In genomic region chr17:45915263-45915662, GRCh38 we compare ENCODE assay signal across 24 cellular contexts. TPM values are rescaled to one million over a fixed set of nuclear protein-coding genes. Genes with fewer than 3 reads are reported as not detected.
DNase-seq lines count a peak whose midpoint lies in the region; ATAC-seq, FAIRE-seq and TF ChIP-seq lines count a peak whose summit lies in the region.
"Had no signal": no experiment of that assay in that cellular context is flagged by ENCODE, and none has a peak within 500 bp of the region (broad histone marks: within the 10 kb centered on the region; RNA-seq: fewer than 3 reads in every experiment).

No MANE protein-coding gene starts in this region.

- ATAC-seq in K562 (no peak), HepG2 (no peak), HG03521 (IDR thresholded peaks at IDR 0.05; ENCODE audit: unreplicated experiment) (no peak), GM18519 (IDR thresholded peaks at IDR 0.05; ENCODE audit: low FRiP score, unreplicated experiment) (no peak)
- ATAC-seq: T-cell had no signal

- intact Hi-C loops in K562 (cut with micrococcal nuclease): no loop called here
- intact Hi-C loops in HepG2 (cut with micrococcal nuclease; ENCODE audit: unreplicated experiment): no loop called here
- intact Hi-C loops in sigmoid colon (cut with DNase I): no loop called here
- intact Hi-C loops in transverse colon (cut with DNase I; ENCODE audit: low total_unique reads): no loop called here

- no peak overlapping the region for H2AFZ ChIP-seq in K562 (ENCODE audit: low read depth, low read length)
- H2AFZ ChIP-seq in HepG2 (ENCODE audit: low read length): no peak overlapping the region

- TF ChIP-seq POLR2A in K562 (conservative IDR thresholded peaks at IDR 0.05) (no peak), HepG2 (IDR thresholded peaks at IDR 0.05; ENCODE audit: insufficient read depth in 1 of 2, low read depth in 2 of 2, low read length in 2 of 2) (peak in 1 of 2 experiments; percentile 22; a peak in 1 of 4 replicates), sigmoid colon (IDR thresholded peaks at IDR 0.05) (no peak), transverse colon (IDR thresholded peaks at IDR 0.05) (no peak)

- BruUV-seq in K562 (replicated peaks; lab: Mats Ljungman, UMichigan) (no TSS peak), HepG2 (replicated peaks; lab: Mats Ljungman, UMichigan) (no TSS peak)

- H3K4me1 ChIP-seq in HEK293 (ENCODE audit: control insufficient read depth, insufficient read depth, low read length): no peaks in the 10 kb centered on the region
- H3K4me1 ChIP-seq in K562 (replicated peaks in 1 of 2; ENCODE audit: control insufficient read depth in 2 of 2, insufficient read depth in 2 of 2, low read length in 2 of 2): peaks cover 0 to 4% of the 10 kb centered on the region in 2 experiments; a peak in 2 of 5 replicates
- peaks cover 10% of the 10 kb centered on the region; the same call in 1 of the 2 replicates for H3K4me1 ChIP-seq in HepG2 (ENCODE audit: insufficient read depth, low read length)
- no peaks in the 10 kb centered on the region for H3K4me1 ChIP-seq in sigmoid colon
- H3K4me1 ChIP-seq in transverse colon: no peaks in the 10 kb centered on the region

- DNase-seq in K562 (ENCODE audit: extremely low read depth in 1 of 4, low spot score in 3 of 4) (no peak), HepG2 (ENCODE audit: low spot score) (no peak), sigmoid colon (peak; percentile 18), transverse colon (no peak), NCI-H226 (no peak)
- DNase-seq: DMS79, EL, GF-D8, H7, Kasumi-1, NCI-H1105 treated with DMSO at 0.1 percent for 48 hours, NCI-H146, NCI-H1930, NCI-H2107, NCI-H446, NCI-H524 treated with DMSO at 0.1 percent for 48 hours, NCI-H774, SHP77, T-cell had no signal

- H3K9me3 ChIP-seq in HEK293 (ENCODE audit: control insufficient read depth, insufficient read depth, low read depth, low read length): no peaks in the 10 kb centered on the region
- peaks cover 6% of the 10 kb centered on the region for H3K9me3 ChIP-seq in K562 (replicated peaks; ENCODE audit: control insufficient read depth, insufficient read depth, low read depth, low read length)
- H3K9me3 ChIP-seq in HepG2 (ENCODE audit: low read length): peaks cover 9% of the 10 kb centered on the region
- peaks cover 0 to 3% (median 0%) of the 10 kb centered on the region in 4 donors for H3K9me3 ChIP-seq in sigmoid colon
- no peaks in the 10 kb centered on the region for H3K9me3 ChIP-seq in transverse colon

- H3K27ac ChIP-seq in HEK293 (ENCODE audit: extremely low read depth, low read depth, low read length): no peak overlapping the region
- H3K27ac ChIP-seq in K562 (ENCODE audit: extremely low read depth, low read depth, low read length): no peak overlapping the region
- no peak overlapping the region for H3K27ac ChIP-seq in HepG2 (ENCODE audit: extremely low read length, insufficient read depth, low read length)
- no peak overlapping the region for H3K27ac ChIP-seq in sigmoid colon
- H3K27ac ChIP-seq in transverse colon: no peak overlapping the region
- H3K27ac ChIP-seq: RWPE1 had no signal

- peaks cover 9% of the 10 kb centered on the region; the same call in 1 of the 2 replicates for H4K20me1 ChIP-seq in K562 (replicated peaks; ENCODE audit: control insufficient read depth, insufficient read depth, low read length)
- no peaks in the 10 kb centered on the region for H4K20me1 ChIP-seq in HepG2 (ENCODE audit: insufficient read depth, low read length)

- H3K9me1 ChIP-seq in K562 (ENCODE audit: control insufficient read depth, insufficient read depth, low read length): peaks cover 5% of the 10 kb centered on the region

- POLR2A ChIA-PET in HEK293 (lab: Yijun Ruan, JAX): no interaction called here
- POLR2A ChIA-PET in K562 (lab: Yijun Ruan, JAX): no interaction called here
- POLR2A ChIA-PET in HepG2 (lab: Yijun Ruan, JAX): no interaction called here

- H3K9ac ChIP-seq in K562 (ENCODE audit: insufficient read depth in 1 of 2, low read depth in 2 of 2, low read length in 2 of 2) (no peak overlapping the region), HepG2 (ENCODE audit: insufficient read depth, low read depth, low read length) (no peak overlapping the region)

- peak; percentile 66 for FAIRE-seq in K562 (lab: Jason Lieb, UNC)
- FAIRE-seq in HepG2 (lab: Jason Lieb, UNC): peak; percentile 81
- FAIRE-seq: GM18507 had no signal

- CTCF ChIA-PET in HEK293 (lab: Yijun Ruan, JAX): no interaction called here
- CTCF ChIA-PET in K562 (lab: Yijun Ruan, JAX; ENCODE audit: low intra/inter-chr PET ratio): no interaction called here
- CTCF ChIA-PET in HepG2 (lab: Yijun Ruan, JAX; ENCODE audit: low intra/inter-chr PET ratio, low total read pairs): no interaction called here

- no peak for TF ChIP-seq CTCF in HEK293 (tag by site-specific recombination; IDR thresholded peaks at IDR 0.05)
- TF ChIP-seq CTCF in K562 (IDR thresholded peaks at IDR 0.05 in 2 of 3, conservative IDR thresholded peaks at IDR 0.05 in 1 of 3; ENCODE audit: insufficient read depth in 2 of 3, low read depth in 1 of 3, low read length in 3 of 3): no peak
- no peak for TF ChIP-seq CTCF in HepG2 (CRISPR knock-in tag; IDR thresholded peaks at IDR 0.05)
- TF ChIP-seq CTCF in sigmoid colon (IDR thresholded peaks at IDR 0.05): no peak
- no peak for TF ChIP-seq CTCF in transverse colon (IDR thresholded peaks at IDR 0.05)

- TF ChIP-seq RAD21 in K562 (CRISPR knock-in tag; conservative IDR thresholded peaks at IDR 0.05 in 1 of 2, IDR thresholded peaks at IDR 0.05 in 1 of 2) (no peak), HepG2 (CRISPR knock-in tag; IDR thresholded peaks at IDR 0.05) (no peak)

- no peak overlapping the region for H3K4me3 ChIP-seq in HEK293 (ENCODE audit: low read depth, low read length)
- no peak overlapping the region for H3K4me3 ChIP-seq in K562
- no peak overlapping the region for H3K4me3 ChIP-seq in HepG2 (replicated peaks in 1 of 3; ENCODE audit: insufficient read depth in 1 of 3, low read depth in 2 of 3, low read length in 3 of 3)
- no peak overlapping the region for H3K4me3 ChIP-seq in sigmoid colon
- no peak overlapping the region for H3K4me3 ChIP-seq in transverse colon

- H3K27me3 ChIP-seq in K562 (ENCODE audit: control insufficient read depth in 2 of 2, insufficient read depth in 2 of 2, low read length in 2 of 2): peaks cover 28 to 56% of the 10 kb centered on the region in 2 experiments
- no peaks in the 10 kb centered on the region for H3K27me3 ChIP-seq in HepG2 (ENCODE audit: control insufficient read depth in 1 of 2, insufficient read depth in 2 of 2, low read length in 2 of 2)
- H3K27me3 ChIP-seq in sigmoid colon: no peaks in the 10 kb centered on the region
- no peaks in the 10 kb centered on the region for H3K27me3 ChIP-seq in transverse colon

- TF ChIP-seq EP300 in K562 (IDR thresholded peaks at IDR 0.05; ENCODE audit: low read length) (no peak), HepG2 (IDR thresholded peaks at IDR 0.05; ENCODE audit: low read depth in 2 of 2, low read length in 2 of 2) (no peak), HepG2 (CRISPR knock-in tag; IDR thresholded peaks at IDR 0.05; ENCODE audit: borderline replicate concordance) (no peak), sigmoid colon (IDR thresholded peaks at IDR 0.05) (no peak), transverse colon (IDR thresholded peaks at IDR 0.05; ENCODE audit: low read depth) (no peak)

- H3K36me3 ChIP-seq in HEK293 (ENCODE audit: control insufficient read depth in 2 of 2, insufficient read depth in 1 of 2, low read length in 2 of 2) (no peaks in the 10 kb centered on the region), K562 (ENCODE audit: control insufficient read depth, insufficient read depth, low read length) (no peaks in the 10 kb centered on the region), HepG2 (replicated peaks in 1 of 2; ENCODE audit: control insufficient read depth in 1 of 2, insufficient read depth in 2 of 2, low read length in 2 of 2) (no peaks in the 10 kb centered on the region), sigmoid colon (no peaks in the 10 kb centered on the region), transverse colon (no peaks in the 10 kb centered on the region)

- H3K4me2 ChIP-seq in K562 (ENCODE audit: insufficient read depth, low read length) (no peak overlapping the region), HepG2 (ENCODE audit: low read depth, low read length) (no peak overlapping the region)

- H3K79me2 ChIP-seq in K562 (ENCODE audit: control insufficient read depth, insufficient read depth, low read length): no peaks in the 10 kb centered on the region
- no peaks in the 10 kb centered on the region for H3K79me2 ChIP-seq in HepG2 (ENCODE audit: insufficient read depth, low read length)

- in situ Hi-C loops in K562 (cut with MboI) (no loop called here), HepG2 (cut with HindIII; ENCODE audit: extremely low pct_ligation_motif_present, low pct_unique_long_range_greater_than_20kb) (no loop called here), transverse colon (cut with MboI; ENCODE audit: low pct_ligation_motif_present in 1 of 4, low pct_unique_long_range_greater_than_20kb in 1 of 4, low sequenced_read_pairs in 3 of 4) (no loop called here)

- 13% methylated on average over 4 of the region's 4 CpGs for WGBS in K562 (ENCODE audit: insufficient coverage, low coverage, missing lambda C conversion rate)
- 84% methylated on average over 4 of the region's 4 CpGs for WGBS in HepG2 (ENCODE audit: low lambda C conversion rate)
- WGBS in sigmoid colon, 2 donors: 88 to 91% methylated on average over 4 of the region's 4 CpGs
- 89 to 92% methylated on average over 4 of the region's 4 CpGs for WGBS in transverse colon (ENCODE audit: low coverage in 1 of 2), 2 donors

RNA-seq across cellular contexts. Expression of gene MAPT, which starts 20.9 kb away (rescaled TPM):
- total RNA-seq in K562 (2011; cell fraction: chromatin; rRNA removed; ENCODE audit: low replicate concordance): 2.1 and 2.2 TPM in 2 replicates
- 0.92 and 1.2 TPM in 2 replicates for total RNA-seq in K562 (2011; cell fraction: nucleolus; rRNA removed)
- 1.1 and 1.5 TPM in 2 replicates for total RNA-seq in K562 (2011; cell fraction: nucleoplasm; rRNA removed)
- total RNA-seq in K562 (2014; rRNA removed): 0.45 and 0.54 TPM in 2 replicates
- total RNA-seq in K562 (2014; rRNA removed; fragmentation: Illumina TruSeq; extraction: Trizol): 0.16 and 0.18 TPM in 2 replicates
- 0.29 and 0.49 TPM in 2 replicates for total RNA-seq in K562 (2015; rRNA removed; fragmentation: Illumina TruSeq; extraction: Trizol)
- total RNA-seq in K562 (2021): 0.83 and 1.1 TPM in 2 replicates
- polyA plus RNA-seq in K562 (2011; rRNA removed): 0.31 and 0.36 TPM in 2 replicates
- polyA plus RNA-seq in K562 (2011; cell fraction: cytosol; rRNA removed): 0.15 and 0.31 TPM in 2 replicates
- polyA plus RNA-seq in K562 (2011; cell fraction: nucleus; rRNA removed): 0.32 and 0.47 TPM in 2 replicates
- polyA plus RNA-seq in K562 (2012): 1.9 and 4.6 TPM in 2 replicates
- polyA plus RNA-seq in K562 (2014; fragmentation: Illumina TruSeq; extraction: Trizol): 0.58 and 1.1 TPM in 2 replicates
- under 1 TPM; 0.04 to 0.14 TPM for polyA plus RNA-seq in K562 (2014; fragmentation: Nextera tagmentation; extraction: Ambion mirVana)
- polyA plus RNA-seq in K562 (2014; rRNA removed): 0.45 and 0.90 TPM in 2 replicates
- polyA minus RNA-seq in K562 (2011; rRNA and poly(A)+ RNA removed): 0.35 and 0.42 TPM in 2 replicates
- polyA minus RNA-seq in K562 (2011; cell fraction: cytosol; rRNA and poly(A)+ RNA removed): 0.36 and 0.86 TPM in 2 replicates
- 0.40 and 0.44 TPM in 2 replicates for polyA minus RNA-seq in K562 (2011; cell fraction: nucleus; rRNA and poly(A)+ RNA removed)
- 2.1 and 3.6 TPM in 2 replicates for total RNA-seq in HepG2 (2016; rRNA removed; fragmentation: Illumina TruSeq; extraction: Trizol)
- total RNA-seq in HepG2 (2016; cell fraction: cytosol; rRNA removed; fragmentation: Illumina TruSeq; extraction: Trizol; ENCODE audit: low read depth): 2.0 and 2.2 TPM in 2 replicates
- total RNA-seq in HepG2 (2016; cell fraction: insoluble cytoplasmic fraction; rRNA removed; fragmentation: Illumina TruSeq; extraction: Trizol): 1.7 and 2.4 TPM in 2 replicates
- total RNA-seq in HepG2 (2016; cell fraction: membrane; rRNA removed; fragmentation: Illumina TruSeq; extraction: Trizol): 2.1 and 2.3 TPM in 2 replicates
- 1.8 and 2.7 TPM in 2 replicates for total RNA-seq in HepG2 (2016; cell fraction: nucleus; rRNA removed; fragmentation: Illumina TruSeq; extraction: Trizol)
- 2.8 and 3.3 TPM in 2 replicates for polyA plus RNA-seq in HepG2 (2011; rRNA removed)
- polyA plus RNA-seq in HepG2 (2011; cell fraction: cytosol; rRNA removed): 1.4 and 1.9 TPM in 2 replicates
- 3.1 and 3.6 TPM in 2 replicates for polyA plus RNA-seq in HepG2 (2011; cell fraction: nucleus; rRNA removed)
- 3.8 and 7.8 TPM in 2 replicates for polyA plus RNA-seq in HepG2 (2012)
- 6.6 and 6.7 TPM in 2 replicates for polyA plus RNA-seq in HepG2 (2016; cell fraction: cytosol; fragmentation: Illumina TruSeq; extraction: Trizol; ENCODE audit: low read depth)
- polyA plus RNA-seq in HepG2 (2016; cell fraction: insoluble cytoplasmic fraction; fragmentation: Illumina TruSeq; extraction: Trizol; ENCODE audit: low read depth): 4.1 and 6.8 TPM in 2 replicates
- polyA plus RNA-seq in HepG2 (2016; cell fraction: membrane; fragmentation: Illumina TruSeq; extraction: Trizol; ENCODE audit: low read depth): 4.0 and 5.5 TPM in 2 replicates
- polyA plus RNA-seq in HepG2 (2016; cell fraction: nucleus; fragmentation: Illumina TruSeq; extraction: Trizol; ENCODE audit: insufficient read depth, low read depth): 3.8 and 5.1 TPM in 2 replicates
- polyA minus RNA-seq in HepG2 (2011; rRNA and poly(A)+ RNA removed; ENCODE audit: low replicate concordance): 2.0 and 2.7 TPM in 2 replicates
- polyA minus RNA-seq in HepG2 (2011; cell fraction: cytosol; rRNA and poly(A)+ RNA removed): 0.97 and 2.1 TPM in 2 replicates
- 1.4 and 1.7 TPM in 2 replicates for polyA minus RNA-seq in HepG2 (2011; cell fraction: nucleus; rRNA and poly(A)+ RNA removed)
- total RNA-seq in sigmoid colon: 10 to 100 TPM in 3 of 4 donors, 1 to 10 TPM in 1; 7.1 to 20.5 (median 15.2) TPM
- 1 to 10 TPM in 1 of 3 donors, under 1 TPM in 1, not detected in 1; 0.60 to 2.8 TPM for polyA plus RNA-seq in sigmoid colon
- total RNA-seq in transverse colon: 1 to 10 TPM; 1.7 to 2.3 (median 1.8) TPM
